Comparison of ENCODE assay signal across 1 cellular context in the genomic region with DNA sequence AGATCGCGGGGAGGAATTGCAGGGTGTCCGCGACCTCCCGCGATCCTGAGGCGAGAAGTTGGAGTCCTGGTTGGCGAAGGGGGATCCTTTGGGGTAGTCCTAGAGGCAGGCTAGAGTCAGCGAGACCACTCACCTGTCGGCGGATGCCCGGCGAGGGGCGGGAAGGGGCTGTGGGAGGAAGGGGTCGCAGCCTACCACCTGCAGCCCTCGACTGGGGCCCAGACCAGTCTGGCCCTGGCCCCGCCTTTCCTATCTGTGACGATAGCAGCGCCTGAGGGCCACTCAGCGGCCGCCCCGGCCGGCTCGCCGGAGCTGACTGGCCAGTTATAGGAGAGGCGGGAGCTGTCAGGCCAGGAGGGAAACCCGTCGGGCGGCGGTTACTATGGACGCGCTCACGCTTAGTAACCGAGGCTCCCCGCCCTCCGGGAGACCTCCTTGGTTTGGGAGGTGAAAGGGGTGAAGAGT.
TF ChIP-seq lines count a peak whose summit lies in the region.

A gene (minus strand): TSS at position 213 of the 465 bp plus-strand sequence. CDS start 10,012 bp downstream, outside the sequence.

TF ChIP-seq in SK-N-SH, 30 proteins besides CTCF, POLR2A, EP300 and RAD21:
- TF ChIP-seq FOSL2 (IDR thresholded peaks at IDR 0.05; ENCODE audit: borderline replicate concordance, low read depth) (no peak), POLR2AphosphoS5 (IDR thresholded peaks at IDR 0.05; ENCODE audit: low read depth, low read length) (no peak), MXI1 (IDR thresholded peaks at IDR 0.05; ENCODE audit: low read depth, low read length) (peak; percentile 66; the same call in 1 of the 2 replicates), YY1 (IDR thresholded peaks at IDR 0.05; ENCODE audit: low read depth) (no peak), FOXJ3 (CRISPR knock-in tag; IDR thresholded peaks at IDR 0.05) (no peak), TCF12 (IDR thresholded peaks at IDR 0.05) (no peak), SMC3 (IDR thresholded peaks at IDR 0.05; ENCODE audit: low read depth, low read length) (no peak), TEAD4 (IDR thresholded peaks at IDR 0.05; ENCODE audit: borderline replicate concordance, insufficient read depth) (no peak), SIN3A (IDR thresholded peaks at IDR 0.05; ENCODE audit: borderline replicate concordance, low read depth, low read length) (peak; percentile 44; the same call in 1 of the 2 replicates), TAF1 (IDR thresholded peaks at IDR 0.05; ENCODE audit: borderline replicate concordance, low read depth, low read length) (no peak), MEF2A (IDR thresholded peaks at IDR 0.05; ENCODE audit: borderline replicate concordance, low read depth) (no peak), GABPA (IDR thresholded peaks at IDR 0.05; ENCODE audit: low read depth) (no peak), NRF1 (IDR thresholded peaks at IDR 0.05; ENCODE audit: low read depth, low read length) (no peak), JUND (IDR thresholded peaks at IDR 0.05) (no peak), RCOR1 (IDR thresholded peaks at IDR 0.05; ENCODE audit: low read length) (no peak), RXRA (IDR thresholded peaks at IDR 0.05; ENCODE audit: borderline replicate concordance, low read depth) (no peak), FOXM1 (IDR thresholded peaks at IDR 0.05; ENCODE audit: low read depth) (no peak), NFIC (IDR thresholded peaks at IDR 0.05; ENCODE audit: borderline replicate concordance) (no peak), RFX5 (IDR thresholded peaks at IDR 0.05; ENCODE audit: low read length) (peak; percentile 55; the same call in 1 of the 2 replicates), GATA2 (CRISPR knock-in tag; IDR thresholded peaks at IDR 0.05) (no peak), ELF1 (IDR thresholded peaks at IDR 0.05) (no peak), CHD2 (IDR thresholded peaks at IDR 0.05; ENCODE audit: low read length, partially characterized antibody) (no peak), EZH2phosphoT487 (IDR thresholded peaks at IDR 0.05; ENCODE audit: borderline replicate concordance, low read depth) (no peak)
- TF ChIP-seq, protein P1, sequence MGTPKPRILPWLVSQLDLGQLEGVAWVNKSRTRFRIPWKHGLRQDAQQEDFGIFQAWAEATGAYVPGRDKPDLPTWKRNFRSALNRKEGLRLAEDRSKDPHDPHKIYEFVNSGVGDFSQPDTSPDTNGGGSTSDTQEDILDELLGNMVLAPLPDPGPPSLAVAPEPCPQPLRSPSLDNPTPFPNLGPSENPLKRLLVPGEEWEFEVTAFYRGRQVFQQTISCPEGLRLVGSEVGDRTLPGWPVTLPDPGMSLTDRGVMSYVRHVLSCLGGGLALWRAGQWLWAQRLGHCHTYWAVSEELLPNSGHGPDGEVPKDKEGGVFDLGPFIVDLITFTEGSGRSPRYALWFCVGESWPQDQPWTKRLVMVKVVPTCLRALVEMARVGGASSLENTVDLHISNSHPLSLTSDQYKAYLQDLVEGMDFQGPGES (IDR thresholded peaks at IDR 0.05; ENCODE audit: low read depth, low read length) = peak; percentile 24; the same call in 1 of the 2 replicates
- TF ChIP-seq, protein P2, sequence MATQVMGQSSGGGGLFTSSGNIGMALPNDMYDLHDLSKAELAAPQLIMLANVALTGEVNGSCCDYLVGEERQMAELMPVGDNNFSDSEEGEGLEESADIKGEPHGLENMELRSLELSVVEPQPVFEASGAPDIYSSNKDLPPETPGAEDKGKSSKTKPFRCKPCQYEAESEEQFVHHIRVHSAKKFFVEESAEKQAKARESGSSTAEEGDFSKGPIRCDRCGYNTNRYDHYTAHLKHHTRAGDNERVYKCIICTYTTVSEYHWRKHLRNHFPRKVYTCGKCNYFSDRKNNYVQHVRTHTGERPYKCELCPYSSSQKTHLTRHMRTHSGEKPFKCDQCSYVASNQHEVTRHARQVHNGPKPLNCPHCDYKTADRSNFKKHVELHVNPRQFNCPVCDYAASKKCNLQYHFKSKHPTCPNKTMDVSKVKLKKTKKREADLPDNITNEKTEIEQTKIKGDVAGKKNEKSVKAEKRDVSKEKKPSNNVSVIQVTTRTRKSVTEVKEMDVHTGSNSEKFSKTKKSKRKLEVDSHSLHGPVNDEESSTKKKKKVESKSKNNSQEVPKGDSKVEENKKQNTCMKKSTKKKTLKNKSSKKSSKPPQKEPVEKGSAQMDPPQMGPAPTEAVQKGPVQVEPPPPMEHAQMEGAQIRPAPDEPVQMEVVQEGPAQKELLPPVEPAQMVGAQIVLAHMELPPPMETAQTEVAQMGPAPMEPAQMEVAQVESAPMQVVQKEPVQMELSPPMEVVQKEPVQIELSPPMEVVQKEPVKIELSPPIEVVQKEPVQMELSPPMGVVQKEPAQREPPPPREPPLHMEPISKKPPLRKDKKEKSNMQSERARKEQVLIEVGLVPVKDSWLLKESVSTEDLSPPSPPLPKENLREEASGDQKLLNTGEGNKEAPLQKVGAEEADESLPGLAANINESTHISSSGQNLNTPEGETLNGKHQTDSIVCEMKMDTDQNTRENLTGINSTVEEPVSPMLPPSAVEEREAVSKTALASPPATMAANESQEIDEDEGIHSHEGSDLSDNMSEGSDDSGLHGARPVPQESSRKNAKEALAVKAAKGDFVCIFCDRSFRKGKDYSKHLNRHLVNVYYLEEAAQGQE (IDR thresholded peaks at IDR 0.05; ENCODE audit: low read depth, low read length) = no peak
- TF ChIP-seq, protein P3, sequence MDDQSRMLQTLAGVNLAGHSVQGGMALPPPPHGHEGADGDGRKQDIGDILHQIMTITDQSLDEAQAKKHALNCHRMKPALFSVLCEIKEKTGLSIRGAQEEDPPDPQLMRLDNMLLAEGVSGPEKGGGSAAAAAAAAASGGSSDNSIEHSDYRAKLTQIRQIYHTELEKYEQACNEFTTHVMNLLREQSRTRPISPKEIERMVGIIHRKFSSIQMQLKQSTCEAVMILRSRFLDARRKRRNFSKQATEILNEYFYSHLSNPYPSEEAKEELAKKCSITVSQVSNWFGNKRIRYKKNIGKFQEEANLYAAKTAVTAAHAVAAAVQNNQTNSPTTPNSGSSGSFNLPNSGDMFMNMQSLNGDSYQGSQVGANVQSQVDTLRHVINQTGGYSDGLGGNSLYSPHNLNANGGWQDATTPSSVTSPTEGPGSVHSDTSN (IDR thresholded peaks at IDR 0.05) = peak; percentile 69
- TF ChIP-seq, protein P4, sequence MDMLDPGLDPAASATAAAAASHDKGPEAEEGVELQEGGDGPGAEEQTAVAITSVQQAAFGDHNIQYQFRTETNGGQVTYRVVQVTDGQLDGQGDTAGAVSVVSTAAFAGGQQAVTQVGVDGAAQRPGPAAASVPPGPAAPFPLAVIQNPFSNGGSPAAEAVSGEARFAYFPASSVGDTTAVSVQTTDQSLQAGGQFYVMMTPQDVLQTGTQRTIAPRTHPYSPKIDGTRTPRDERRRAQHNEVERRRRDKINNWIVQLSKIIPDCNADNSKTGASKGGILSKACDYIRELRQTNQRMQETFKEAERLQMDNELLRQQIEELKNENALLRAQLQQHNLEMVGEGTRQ (IDR thresholded peaks at IDR 0.05; ENCODE audit: borderline replicate concordance, low read depth, low read length) = no peak
- TF ChIP-seq, protein P5, sequence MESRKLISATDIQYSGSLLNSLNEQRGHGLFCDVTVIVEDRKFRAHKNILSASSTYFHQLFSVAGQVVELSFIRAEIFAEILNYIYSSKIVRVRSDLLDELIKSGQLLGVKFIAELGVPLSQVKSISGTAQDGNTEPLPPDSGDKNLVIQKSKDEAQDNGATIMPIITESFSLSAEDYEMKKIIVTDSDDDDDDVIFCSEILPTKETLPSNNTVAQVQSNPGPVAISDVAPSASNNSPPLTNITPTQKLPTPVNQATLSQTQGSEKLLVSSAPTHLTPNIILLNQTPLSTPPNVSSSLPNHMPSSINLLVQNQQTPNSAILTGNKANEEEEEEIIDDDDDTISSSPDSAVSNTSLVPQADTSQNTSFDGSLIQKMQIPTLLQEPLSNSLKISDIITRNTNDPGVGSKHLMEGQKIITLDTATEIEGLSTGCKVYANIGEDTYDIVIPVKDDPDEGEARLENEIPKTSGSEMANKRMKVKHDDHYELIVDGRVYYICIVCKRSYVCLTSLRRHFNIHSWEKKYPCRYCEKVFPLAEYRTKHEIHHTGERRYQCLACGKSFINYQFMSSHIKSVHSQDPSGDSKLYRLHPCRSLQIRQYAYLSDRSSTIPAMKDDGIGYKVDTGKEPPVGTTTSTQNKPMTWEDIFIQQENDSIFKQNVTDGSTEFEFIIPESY (IDR thresholded peaks at IDR 0.05; ENCODE audit: borderline replicate concordance, low read depth) = no peak
- TF ChIP-seq, protein P6, sequence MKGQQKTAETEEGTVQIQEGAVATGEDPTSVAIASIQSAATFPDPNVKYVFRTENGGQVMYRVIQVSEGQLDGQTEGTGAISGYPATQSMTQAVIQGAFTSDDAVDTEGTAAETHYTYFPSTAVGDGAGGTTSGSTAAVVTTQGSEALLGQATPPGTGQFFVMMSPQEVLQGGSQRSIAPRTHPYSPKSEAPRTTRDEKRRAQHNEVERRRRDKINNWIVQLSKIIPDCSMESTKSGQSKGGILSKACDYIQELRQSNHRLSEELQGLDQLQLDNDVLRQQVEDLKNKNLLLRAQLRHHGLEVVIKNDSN (IDR thresholded peaks at IDR 0.05; ENCODE audit: borderline replicate concordance, low read depth) = no peak
- TF ChIP-seq, protein P7, sequence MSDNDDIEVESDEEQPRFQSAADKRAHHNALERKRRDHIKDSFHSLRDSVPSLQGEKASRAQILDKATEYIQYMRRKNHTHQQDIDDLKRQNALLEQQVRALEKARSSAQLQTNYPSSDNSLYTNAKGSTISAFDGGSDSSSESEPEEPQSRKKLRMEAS (IDR thresholded peaks at IDR 0.05; ENCODE audit: low read depth) = peak; percentile 81
TF ChIP-seq in SK-N-SH: peak in this region for 6.
